Comparison of ENCODE assay signal across 17 cellular contexts in genomic region chr21:40215941-40216340, GRCh38.
"Had no signal": no experiment of that assay in that cellular context is flagged by ENCODE, and none has a peak within 500 bp of the region (broad histone marks: within the 10 kb centered on the region; RNA-seq: fewer than 3 reads in every experiment).

No MANE protein-coding gene starts in this region.

- ATAC-seq: gastrocnemius medialis; lower lobe of right lung; natural killer cell treated with Interleukin-12 subunit alpha and Interleukin-12 subunit beta and Interleukin-15 and Interleukin-18, amount 100 ng/mL, for 72 hours; right cardiac atrium had no signal

- H3K9ac ChIP-seq: neural progenitor cell had no signal

- H3K9me3 ChIP-seq: colonic mucosa, gastrocnemius medialis, left ventricle myocardium inferior, lower lobe of right lung, ovary had no signal

- H2AFZ ChIP-seq: neural progenitor cell had no signal

- H3K36me3 ChIP-seq: colonic mucosa, gastrocnemius medialis, left ventricle myocardium inferior, lower lobe of right lung, neural progenitor cell, ovary had no signal

- DNase-seq: colonic mucosa; dermis blood vessel endothelial cell; gastrocnemius medialis; immature natural killer cell; left ventricle myocardium inferior; lower lobe of right lung; mesenchymal stem cell; midbrain; nucleus accumbens; ovary; right cardiac atrium; small intestine; stimulated activated CD4-positive, alpha-beta T cell treated with anti-CD3 and anti-CD28 coated beads, Interleukin-12 subunit alpha, Interleukin-12 subunit beta, amount 100 ng/mL, for 4 hours; stimulated activated naive CD4-positive, alpha-beta T cell treated with Interleukin-2 at 50 U/mL for 16 hours; trophoblast cell had no signal

- H3K4me3 ChIP-seq: colonic mucosa, gastrocnemius medialis, left ventricle myocardium inferior, lower lobe of right lung, neural progenitor cell, ovary had no signal

- H3K27ac ChIP-seq: colonic mucosa, gastrocnemius medialis, left ventricle myocardium inferior, lower lobe of right lung, neural progenitor cell, ovary had no signal

- H3K4me1 ChIP-seq: colonic mucosa, gastrocnemius medialis, left ventricle myocardium inferior, lower lobe of right lung, neural progenitor cell had no signal

- H3K4me2 ChIP-seq: neural progenitor cell had no signal

- H3K27me3 ChIP-seq: colonic mucosa, gastrocnemius medialis, neural progenitor cell, ovary had no signal
